In genomic region chr11:124077266-124077665, GRCh38 we compare ENCODE assay signal across 1 cellular context.
TF ChIP-seq lines count a peak whose summit lies in the region.

No MANE protein-coding gene starts in this region.

TF ChIP-seq in H1, 55 proteins besides CTCF, POLR2A, EP300 and RAD21:
- TF ChIP-seq KDM1A (IDR thresholded peaks at IDR 0.05; ENCODE audit: borderline replicate concordance, low read length) (no peak), SIN3A (conservative IDR thresholded peaks at IDR 0.05 in 1 of 2, IDR thresholded peaks at IDR 0.05 in 1 of 2; ENCODE audit: low read depth in 1 of 2, low read length in 2 of 2) (no peak), NRF1 (IDR thresholded peaks at IDR 0.05; ENCODE audit: low read depth, low read length) (no peak), ATF2 (IDR thresholded peaks at IDR 0.05; ENCODE audit: low read length) (no peak)
